Comparison of ENCODE assay signal across 31 cellular contexts in the genomic region with DNA sequence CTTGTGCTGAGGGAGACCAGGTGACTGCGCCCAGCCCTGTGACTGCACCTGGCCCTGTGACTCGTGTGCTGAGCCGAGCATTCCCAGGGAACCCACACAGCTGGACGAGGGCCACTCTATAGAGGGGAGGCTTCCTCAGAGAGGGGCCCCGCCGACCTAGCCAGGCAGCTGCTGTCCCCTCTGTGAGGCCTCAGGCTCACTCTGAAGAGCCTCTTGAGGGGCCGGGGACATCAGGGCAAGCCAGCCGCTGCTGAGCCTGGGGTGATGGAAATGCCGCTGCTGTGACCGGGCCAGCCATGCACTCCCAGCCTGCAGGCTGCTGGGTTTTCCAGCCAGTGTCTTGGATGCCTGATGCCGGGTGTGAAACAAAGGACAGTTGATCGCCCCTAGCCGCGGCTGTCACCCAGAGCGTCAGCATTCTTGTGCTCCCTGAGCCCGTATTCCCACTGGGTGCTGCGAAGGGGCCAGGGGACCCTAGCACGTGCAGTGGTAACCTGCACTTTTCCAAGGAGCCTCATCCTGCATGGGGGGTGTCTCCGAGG. TPM values are rescaled to one million over a fixed set of nuclear protein-coding genes. Genes with fewer than 3 reads are reported as not detected.
"Had no signal": no experiment of that assay in that cellular context is flagged by ENCODE, and none has a peak within 500 bp of the region (broad histone marks: within the 10 kb centered on the region; RNA-seq: fewer than 3 reads in every experiment).

No MANE protein-coding gene starts in this region.

- DNase-seq: activated CD4-positive, alpha-beta T cell treated with anti-CD3 and anti-CD28 coated beads for 4 hours; activated CD4-positive, alpha-beta T cell treated with anti-CD3 and anti-CD28 coated beads, Interleukin-2, amount 50 U/mL, for 4 hours; activated naive CD4-positive, alpha-beta T cell; activated T-cell treated with anti-CD3 and anti-CD28 coated beads for 4 hours; activated T-cell treated with anti-CD3 and anti-CD28 coated beads, Interleukin-2, amount 50 U/mL, for 72 hours; aorta; body of pancreas; endodermal cell; foreskin fibroblast; left colon; naive thymus-derived CD8-positive, alpha-beta T cell; stimulated activated CD4-positive, alpha-beta T cell treated with anti-CD3 and anti-CD28 coated beads, Interleukin-1b, Interleukin-23, amount 100 ng/mL, for 48 hours; stimulated activated CD4-positive, alpha-beta T cell treated with anti-CD3 and anti-CD28 coated beads, Interleukin-4, amount 100 ng/mL, for 4 hours; stimulated activated CD8-positive, alpha-beta memory T cell treated with anti-CD3 and anti-CD28 coated beads, Interleukin-4, amount 100 ng/mL, for 48 hours; stimulated activated naive CD8-positive, alpha-beta T cell treated with anti-CD3 and anti-CD28 coated beads, Interleukin-15, amount 100 ng/mL, for 72 hours; T-helper 2 cell; transverse colon had no signal

- H3K27ac ChIP-seq: body of pancreas, parathyroid adenoma, right atrium auricular region, suprapubic skin, transverse colon, VCaP had no signal

- ATAC-seq: activated naive CD4-positive, alpha-beta T cell treated with anti-CD3 and anti-CD28 coated beads, Interleukin-2, amount 50 U/mL, for 72 hours; activated T-cell treated with anti-CD3 and anti-CD28 coated beads, Interleukin-2, amount 50 U/mL, for 72 hours; body of pancreas; esophagus mucosa; left colon; naive thymus-derived CD8-positive, alpha-beta T cell; stimulated activated memory B cell treated with anti-CD40 and anti-IgM and Interleukin-4, amounts not matched to agents 10 μg/mL and 1 μg/mL and 100 μg/mL, for 72 hours; stimulated activated naive CD8-positive, alpha-beta T cell treated with anti-CD3 and anti-CD28 coated beads, Interleukin-15, amount 100 ng/mL, for 72 hours had no signal

- H3K27me3 ChIP-seq: body of pancreas, right atrium auricular region, suprapubic skin, transverse colon had no signal

- H3K9me3 ChIP-seq: body of pancreas, right atrium auricular region, suprapubic skin, transverse colon had no signal

- H3K4me3 ChIP-seq: body of pancreas, right atrium auricular region, smooth muscle cell, suprapubic skin, transverse colon had no signal

- H3K4me1 ChIP-seq: body of pancreas, parathyroid adenoma, right atrium auricular region, suprapubic skin, transverse colon had no signal

RNA-seq across cellular contexts. Expression of a gene that starts 31.6 kb away (rescaled TPM):
- total RNA-seq: activated naive CD4-positive, alpha-beta T cell treated with anti-CD3 and anti-CD28 coated beads, Interleukin-2, amount 50 U/mL, for 72 hours; activated T-cell treated with anti-CD3 and anti-CD28 coated beads, Interleukin-2, amount 50 U/mL, for 72 hours; esophagus mucosa; glomerular endothelial cell; naive thymus-derived CD8-positive, alpha-beta T cell; neural crest cell; right atrium auricular region; suprapubic skin; transverse colon had no signal
- polyA plus RNA-seq: aorta, keratinocyte had no signal

RNA-seq across cellular contexts. Expression of a gene that starts 36.1 kb away (rescaled TPM):
- total RNA-seq: neural crest cell, pulmonary artery endothelial cell had no signal
- polyA plus RNA-seq: smooth muscle cell had no signal

RNA-seq across cellular contexts. Expression of a gene that starts 55.6 kb away (rescaled TPM):
- total RNA-seq: activated naive CD4-positive, alpha-beta T cell treated with anti-CD3 and anti-CD28 coated beads, Interleukin-2, amount 50 U/mL, for 72 hours; activated T-cell treated with anti-CD3 and anti-CD28 coated beads, Interleukin-2, amount 50 U/mL, for 72 hours; aorta; body of pancreas; cerebellum; esophagus mucosa; glomerular endothelial cell; left colon; lower leg skin; naive thymus-derived CD8-positive, alpha-beta T cell; neural crest cell; pulmonary artery endothelial cell; right atrium auricular region; smooth muscle cell; suprapubic skin; transverse colon had no signal
- polyA plus RNA-seq: aorta; keratinocyte; naive thymus-derived CD8-positive, alpha-beta T cell; smooth muscle cell had no signal
